Comparison of ENCODE assay signal across 1 cellular context in genomic region chr1:151549199-151549598, GRCh38.
TF ChIP-seq lines count a peak whose summit lies in the region.

No MANE protein-coding gene starts in this region.

TF ChIP-seq in SK-N-SH treated with all-trans-retinoic acid at 6 μM for 48 hours, 23 proteins besides CTCF, POLR2A, EP300 and RAD21 (continued from another document):
- TF ChIP-seq PATZ1 (CRISPR knock-in tag; IDR thresholded peaks at IDR 0.05; ENCODE audit: borderline replicate concordance) (no peak), RARB (CRISPR knock-in tag; IDR thresholded peaks at IDR 0.05) (no peak), ESRRG (CRISPR knock-in tag; IDR thresholded peaks at IDR 0.05) (no peak), CSDC2 (CRISPR knock-in tag; IDR thresholded peaks at IDR 0.05) (no peak), ISL1 (CRISPR knock-in tag; IDR thresholded peaks at IDR 0.05) (no peak)
